In the genomic region with DNA sequence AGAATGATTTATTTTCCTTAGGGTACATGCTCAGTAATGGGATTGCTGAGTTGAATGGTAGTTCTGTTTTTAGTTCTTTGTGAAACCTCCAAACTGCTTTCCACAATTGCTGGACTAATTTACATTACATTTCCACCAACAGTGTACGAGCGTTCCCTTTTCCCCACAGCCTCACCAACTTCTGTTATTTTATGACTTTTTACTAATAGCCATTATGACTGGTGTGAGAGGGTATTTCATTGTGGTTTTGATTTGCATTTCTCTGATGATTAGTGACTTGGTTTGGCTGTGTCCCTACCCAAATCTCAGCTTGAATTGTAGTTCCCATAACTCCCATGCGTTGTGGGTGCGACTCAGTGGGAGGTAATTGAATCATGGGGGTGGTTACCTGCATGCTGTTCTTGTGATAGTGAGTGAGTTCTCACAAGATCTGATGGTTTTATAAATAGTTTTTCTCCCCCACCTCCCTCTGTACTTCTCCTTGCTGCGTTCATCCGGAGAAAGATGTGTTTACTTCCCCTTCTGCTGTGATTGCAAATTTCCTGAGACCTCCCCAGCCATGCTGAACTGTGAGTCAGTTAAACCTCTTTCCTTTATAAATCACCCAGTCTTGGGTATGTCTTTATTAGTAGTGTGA, we compare ENCODE assay signal across 13 cellular contexts.
"Had no signal": no experiment of that assay in that cellular context is flagged by ENCODE, and none has a peak within 500 bp of the region (broad histone marks: within the 10 kb centered on the region; RNA-seq: fewer than 3 reads in every experiment).

No MANE protein-coding gene starts in this region.

- H3K27ac Mint-ChIP-seq: activated CD4-positive, alpha-beta memory T cell treated with anti-CD3 and anti-CD28 coated beads for 36 hours; activated CD8-positive, alpha-beta memory T cell treated with anti-CD3 and anti-CD28 coated beads, Interleukin-2, amount 10 ng/mL, durations not matched to agents 7 days and 5 days; stimulated activated effector memory CD8-positive, alpha-beta T cell treated with anti-CD3 and anti-CD28 coated beads, Interleukin-12 subunit alpha, Interleukin-12 subunit beta, amount 100 ng/mL, for 72 hours had no signal

- H3K4me3 ChIP-seq: sigmoid colon, spleen had no signal

- H3K36me3 ChIP-seq: brain microvascular endothelial cell, sigmoid colon, spleen had no signal

- H3K4me1 ChIP-seq: sigmoid colon, spleen had no signal

- H3K27me3 Mint-ChIP-seq: activated CD4-positive, alpha-beta memory T cell treated with anti-CD3 and anti-CD28 coated beads for 36 hours; activated CD8-positive, alpha-beta memory T cell treated with anti-CD3 and anti-CD28 coated beads, Interleukin-2, amount 10 ng/mL, durations not matched to agents 7 days and 5 days had no signal

- H3K27me3 ChIP-seq: brain microvascular endothelial cell, sigmoid colon, spleen had no signal

- H3K36me3 Mint-ChIP-seq: activated CD4-positive, alpha-beta memory T cell treated with anti-CD3 and anti-CD28 coated beads for 36 hours; activated CD8-positive, alpha-beta memory T cell treated with anti-CD3 and anti-CD28 coated beads, Interleukin-2, amount 10 ng/mL, durations not matched to agents 7 days and 5 days; stimulated activated effector memory CD8-positive, alpha-beta T cell treated with anti-CD3 and anti-CD28 coated beads, Interleukin-12 subunit alpha, Interleukin-12 subunit beta, amount 100 ng/mL, for 72 hours had no signal

- H3K9me3 ChIP-seq: sigmoid colon had no signal

- H3K27ac ChIP-seq: brain microvascular endothelial cell, sigmoid colon had no signal

- H3K4me3 Mint-ChIP-seq: activated CD4-positive, alpha-beta memory T cell treated with anti-CD3 and anti-CD28 coated beads for 36 hours; activated CD8-positive, alpha-beta memory T cell treated with anti-CD3 and anti-CD28 coated beads, Interleukin-2, amount 10 ng/mL, durations not matched to agents 7 days and 5 days; stimulated activated effector memory CD8-positive, alpha-beta T cell treated with anti-CD3 and anti-CD28 coated beads, Interleukin-12 subunit alpha, Interleukin-12 subunit beta, amount 100 ng/mL, for 72 hours had no signal

- DNase-seq: activated CD4-positive, alpha-beta memory T cell treated with anti-CD3 and anti-CD28 coated beads for 36 hours; activated CD8-positive, alpha-beta memory T cell treated with anti-CD3 and anti-CD28 coated beads, Interleukin-2, amount 10 ng/mL, durations not matched to agents 7 days and 5 days; activated naive CD4-positive, alpha-beta T cell treated with anti-CD3 and anti-CD28 coated beads, Interleukin-2, amount 50 U/mL, for 16 hours; activated T-cell treated with anti-CD3 and anti-CD28 coated beads, Interleukin-2, amount 50 U/mL, for 1 hour; brain microvascular endothelial cell; cortex of kidney; effector CD8-positive, alpha-beta T cell; foreskin fibroblast; glutamatergic neuron; sigmoid colon; spleen; stimulated activated CD4-positive, alpha-beta T cell treated with anti-CD3 and anti-CD28 coated beads, Interleukin-1b, Interleukin-23, amount 100 ng/mL, for 48 hours had no signal

- H3K4me1 Mint-ChIP-seq: activated CD8-positive, alpha-beta memory T cell treated with anti-CD3 and anti-CD28 coated beads, Interleukin-2, amount 10 ng/mL, durations not matched to agents 7 days and 5 days; stimulated activated effector memory CD8-positive, alpha-beta T cell treated with anti-CD3 and anti-CD28 coated beads, Interleukin-12 subunit alpha, Interleukin-12 subunit beta, amount 100 ng/mL, for 72 hours had no signal
